ENCODE assay signal across 29 cellular contexts in the genomic region with DNA sequence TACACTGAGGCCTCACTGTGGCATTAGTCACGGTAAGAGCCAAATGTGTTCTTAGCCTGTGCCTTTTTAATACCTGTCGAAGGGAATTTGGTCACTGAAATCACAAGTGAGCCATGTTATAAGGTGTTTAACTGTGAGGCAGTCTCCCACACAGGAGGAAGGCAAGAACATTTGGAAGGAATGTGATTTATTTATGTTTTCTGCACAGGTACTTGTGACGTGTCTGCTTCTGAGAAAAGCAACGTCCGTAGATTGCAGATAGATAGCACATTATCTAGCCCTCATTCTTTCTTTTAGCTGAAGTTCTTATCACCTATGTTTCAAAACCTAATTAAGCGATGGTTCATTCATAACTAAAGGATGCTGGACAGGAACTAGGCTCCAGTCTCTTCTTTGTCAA. TPM values are rescaled to one million over a fixed set of nuclear protein-coding genes. Genes with fewer than 3 reads are reported as not detected.
DNase-seq lines count a peak whose midpoint lies in the region; ATAC-seq, FAIRE-seq and TF ChIP-seq lines count a peak whose summit lies in the region.
"Had no signal": no experiment of that assay in that cellular context is flagged by ENCODE, and none has a peak within 500 bp of the region (broad histone marks: within the 10 kb centered on the region; RNA-seq: fewer than 3 reads in every experiment).

No MANE protein-coding gene starts in this region.

- no peaks in the 10 kb centered on the region for H3K27me3 Mint-ChIP-seq in GM23338 (ENCODE audit: insufficient read depth, low read depth, poor library complexity)
- no peaks in the 10 kb centered on the region for H3K27me3 Mint-ChIP-seq in activated T-helper 17 cell treated with anti-CD3 and anti-CD28 coated beads, Interleukin-2, amount 50 U/mL, for 72 hours

- H4K20me1 ChIP-seq in GM23338 (replicated peaks; ENCODE audit: insufficient read depth) (no peaks in the 10 kb centered on the region), H1 (replicated peaks in 1 of 2; ENCODE audit: control insufficient read depth in 1 of 2, insufficient read depth in 2 of 2, low read length in 2 of 2) (no peaks in the 10 kb centered on the region)
- H4K20me1 ChIP-seq: BLaER1 had no signal

- H3K27ac Mint-ChIP-seq in GM23338 = 0 out of 2 replicates have a peak overlapping the region, but pooled peaks have one; percentile 17
- no peak overlapping the region for H3K27ac Mint-ChIP-seq in activated T-helper 17 cell treated with anti-CD3 and anti-CD28 coated beads, Interleukin-2, amount 50 U/mL, for 72 hours
- H3K27ac Mint-ChIP-seq: CD4-positive, alpha-beta memory T cell; CD4-positive, CD25-positive, alpha-beta regulatory T cell; CD8-positive, alpha-beta memory T cell had no signal

- peak overlapping the region; percentile 11; the same call in 1 of the 2 replicates for H2BK12ac ChIP-seq in H1 (ENCODE audit: low read depth, low read length)

- no peaks in the 10 kb centered on the region for H3F3A ChIP-seq in GM23338 (replicated peaks; ENCODE audit: low read depth)

- H2BK20ac ChIP-seq in H1 (ENCODE audit: low read length) = no peak overlapping the region; the same call in 1 of the 2 replicates

- H3K4me2 ChIP-seq in GM23338 (peak overlapping the region; percentile 12; the same call in 1 of the 2 replicates), H1 (ENCODE audit: insufficient read depth in 1 of 2, low read depth in 2 of 2, low read length in 2 of 2) (no peak overlapping the region), parathyroid adenoma (ENCODE audit: low read length) (peak overlapping the region; percentile 6)
- H3K4me2 ChIP-seq: A549, BLaER1 had no signal

- no peak for FAIRE-seq in H1 (lab: Jason Lieb, UNC)
- FAIRE-seq: A549, GM12878, GM12892, GM18507 had no signal

- H4K91ac ChIP-seq in H1 (replicated peaks; ENCODE audit: insufficient read length, low read length) = no peak overlapping the region

- no peak overlapping the region for H2BK120ac ChIP-seq in H1 (replicated peaks; ENCODE audit: low read depth, low read length)

- H3K4me1 Mint-ChIP-seq in GM23338 = peaks cover 45% of the 10 kb centered on the region
- no peaks in the 10 kb centered on the region for H3K4me1 Mint-ChIP-seq in activated T-helper 17 cell treated with anti-CD3 and anti-CD28 coated beads, Interleukin-2, amount 50 U/mL, for 72 hours
- H3K4me1 Mint-ChIP-seq: CD4-positive, alpha-beta memory T cell; CD4-positive, CD25-positive, alpha-beta regulatory T cell; CD8-positive, alpha-beta memory T cell had no signal

- no peak overlapping the region for H3K23ac ChIP-seq in H1 (ENCODE audit: insufficient read length)

- H3K36me3 ChIP-seq in GM23338 (ENCODE audit: insufficient read depth) (no peaks in the 10 kb centered on the region), SK-N-MC (ENCODE audit: insufficient read depth, low read length) (no peaks in the 10 kb centered on the region), H1 (ENCODE audit: control insufficient read depth in 2 of 4, insufficient read depth in 4 of 4, low read length in 3 of 4) (no peaks in the 10 kb centered on the region), parathyroid adenoma (ENCODE audit: control insufficient read depth, insufficient read depth, low read length) (no peaks in the 10 kb centered on the region)
- H3K36me3 ChIP-seq: BE2C, BLaER1 had no signal

- H3K4me3 Mint-ChIP-seq in GM23338 = no peak overlapping the region
- H3K4me3 Mint-ChIP-seq in activated T-helper 17 cell treated with anti-CD3 and anti-CD28 coated beads, Interleukin-2, amount 50 U/mL, for 72 hours = no peak overlapping the region
- H3K4me3 Mint-ChIP-seq: CD14-positive monocyte; CD4-positive, alpha-beta memory T cell; CD4-positive, CD25-positive, alpha-beta regulatory T cell; CD8-positive, alpha-beta memory T cell had no signal

- peak overlapping the region; percentile 40; the same call in 1 of the 2 replicates for H3K27ac ChIP-seq in GM23338 (ENCODE audit: low read depth)
- H3K27ac ChIP-seq in SK-N-MC = peak overlapping the region; percentile 95; the same call in 1 of the 2 replicates
- H3K27ac ChIP-seq in H1 (ENCODE audit: low read depth, low read length) = no peak overlapping the region
- no peak overlapping the region for H3K27ac ChIP-seq in parathyroid adenoma
- H3K27ac ChIP-seq: 22Rv1, A549, BLaER1 had no signal

- ATAC-seq in GM23338 = no peak
- no peak for ATAC-seq in activated T-helper 17 cell treated with anti-CD3 and anti-CD28 coated beads, Interleukin-2, amount 50 U/mL, for 72 hours (replicated peaks)
- ATAC-seq in GM19467 (IDR thresholded peaks at IDR 0.05; ENCODE audit: unreplicated experiment) = no peak
- ATAC-seq: A549, GM12878 had no signal

- H3K79me2 ChIP-seq in GM23338 (replicated peaks; ENCODE audit: insufficient read depth) (no peaks in the 10 kb centered on the region), H1 (ENCODE audit: control insufficient read depth in 1 of 2, insufficient read depth in 2 of 2, low read length in 2 of 2) (no peaks in the 10 kb centered on the region), parathyroid adenoma (no peaks in the 10 kb centered on the region)

- no peak overlapping the region for H4K8ac ChIP-seq in H1 (ENCODE audit: extremely low read depth, insufficient read depth, low read length)

- H2AFZ ChIP-seq in GM23338 = no peak overlapping the region
- 0 out of 2 replicates have a peak overlapping the region, but pooled peaks have one; percentile 11 for H2AFZ ChIP-seq in H1 (ENCODE audit: low read length)
- H2AFZ ChIP-seq in parathyroid adenoma = no peak overlapping the region

- no peak overlapping the region for H3K4me3 ChIP-seq in GM23338
- H3K4me3 ChIP-seq in SK-N-MC = no peak overlapping the region
- no peak overlapping the region for H3K4me3 ChIP-seq in H1 (ENCODE audit: extremely low read depth in 1 of 4, insufficient read depth in 2 of 4, low read depth in 3 of 4, low read length in 4 of 4)
- peak overlapping the region; percentile 5 for H3K4me3 ChIP-seq in parathyroid adenoma (ENCODE audit: low read depth, low read length)
- H3K4me3 ChIP-seq: A549, BLaER1, GM12878 had no signal

- no peaks in the 10 kb centered on the region for H3K27me3 ChIP-seq in GM23338 (ENCODE audit: insufficient read depth)
- no peaks in the 10 kb centered on the region for H3K27me3 ChIP-seq in H1 (replicated peaks in 1 of 4; ENCODE audit: control insufficient read depth in 3 of 4, extremely low read depth in 1 of 4, insufficient read depth in 3 of 4, low read length in 3 of 4)
- H3K27me3 ChIP-seq in parathyroid adenoma (ENCODE audit: control insufficient read depth, insufficient read depth, low read length) = no peaks in the 10 kb centered on the region
- H3K27me3 ChIP-seq: BE2C, BLaER1 had no signal

- H3K4me1 ChIP-seq in GM23338 (ENCODE audit: insufficient read depth) = peaks cover 27% of the 10 kb centered on the region
- H3K4me1 ChIP-seq in H1 (replicated peaks in 1 of 4; ENCODE audit: control insufficient read depth in 3 of 4, insufficient read depth in 4 of 4, low read length in 3 of 4) = peaks cover 0 to 19% (median 14%) of the 10 kb centered on the region in 4 experiments; a peak in 4 of 7 replicates
- no peaks in the 10 kb centered on the region for H3K4me1 ChIP-seq in parathyroid adenoma
- H3K4me1 ChIP-seq: A549, BE2C, BLaER1 had no signal

- no peak overlapping the region for H3K56ac ChIP-seq in H1 (replicated peaks; ENCODE audit: insufficient read length, low read depth, low read length)

- no peak for TF ChIP-seq POLR2A in H1 (IDR thresholded peaks at IDR 0.05; ENCODE audit: control extremely low read depth in 1 of 2, low read depth in 2 of 2, low read length in 2 of 2)

- POLR2A ChIA-PET in H1 (lab: Charles Lee; ENCODE audit: partially characterized antibody) = interaction anchor here (1.2 to 1.8 kb wide), 2 partner anchors 10 to 13 kb away, joined by 3 to 4 read pairs; no protein-coding TSS in a partner anchor

- H3K18ac ChIP-seq in H1 (ENCODE audit: extremely low read depth, low read length) = no peak overlapping the region

- no peak for TF ChIP-seq CTCF in GM23338 (conservative IDR thresholded peaks at IDR 0.05; ENCODE audit: low read depth in 2 of 2)
- no peak for TF ChIP-seq CTCF in H1 (IDR thresholded peaks at IDR 0.05; ENCODE audit: control extremely low read depth in 1 of 3, insufficient read depth in 1 of 3, low read depth in 1 of 3, low read length in 3 of 3)
- no peak for TF ChIP-seq CTCF in parathyroid adenoma (IDR thresholded peaks at IDR 0.05)

- no peaks in the 10 kb centered on the region for H3K9me2 ChIP-seq in GM23338 (ENCODE audit: insufficient read depth)

- no peak for TF ChIP-seq EP300 in H1 (IDR thresholded peaks at IDR 0.05; ENCODE audit: borderline replicate concordance in 1 of 2, low read depth in 2 of 2, low read length in 2 of 2)

- H3K79me1 ChIP-seq in H1 (ENCODE audit: low read depth, low read length) = no peaks in the 10 kb centered on the region

- H3K36me3 Mint-ChIP-seq in GM23338 (ENCODE audit: low read depth) = no peaks in the 10 kb centered on the region
- H3K36me3 Mint-ChIP-seq in activated T-helper 17 cell treated with anti-CD3 and anti-CD28 coated beads, Interleukin-2, amount 50 U/mL, for 72 hours (ENCODE audit: low read depth) = no peaks in the 10 kb centered on the region
- H3K36me3 Mint-ChIP-seq: CD14-positive monocyte; CD4-positive, alpha-beta memory T cell; CD4-positive, CD25-positive, alpha-beta regulatory T cell had no signal

- no peak for TF ChIP-seq RAD21 in H1 (IDR thresholded peaks at IDR 0.05 in 1 of 2, conservative IDR thresholded peaks at IDR 0.05 in 1 of 2; ENCODE audit: low read depth in 2 of 2, low read length in 2 of 2)

- H3K14ac ChIP-seq in H1 (ENCODE audit: insufficient read length) = no peak overlapping the region

- no peak overlapping the region for H2BK5ac ChIP-seq in H1 (ENCODE audit: low read depth, low read length)

- no peak overlapping the region for H3K4ac ChIP-seq in H1 (replicated peaks; ENCODE audit: insufficient read length, low read depth, low read length)

- H3K9me3 ChIP-seq in SK-N-MC (ENCODE audit: low read depth, low read length) = no peaks in the 10 kb centered on the region
- no peaks in the 10 kb centered on the region for H3K9me3 ChIP-seq in H1 (ENCODE audit: insufficient read depth in 2 of 2, low read depth in 1 of 2, low read length in 1 of 2)
- no peaks in the 10 kb centered on the region for H3K9me3 ChIP-seq in parathyroid adenoma (ENCODE audit: control insufficient read depth, low read length)
- H3K9me3 ChIP-seq: A549, BE2C, BLaER1 had no signal

- H4K5ac ChIP-seq in H1 (ENCODE audit: insufficient read length, low read depth, low read length) = no peak overlapping the region

- H3K23me2 ChIP-seq in H1 (ENCODE audit: low read depth, low read length) = no peaks in the 10 kb centered on the region; the same call in 1 of the 2 replicates

- WGBS in H1 (ENCODE audit: extremely low coverage in 1 of 2, insufficient coverage in 1 of 2, insufficient read length in 1 of 2, insufficient replicate concordance in 2 of 2, low coverage in 1 of 2, low lambda C conversion rate in 2 of 2, missing lambda C conversion rate in 1 of 2), 2 experiments = 90% methylated on average over 6 of the region's 6 CpGs; no CpG with 5 or more reads in 1 of the 2 experiments

- H2AK5ac ChIP-seq in H1 (ENCODE audit: low read depth, low read length) = no peak overlapping the region

- no peak overlapping the region for H2BK15ac ChIP-seq in H1 (ENCODE audit: low read length)

- H3K9me3 Mint-ChIP-seq in GM23338 = no peaks in the 10 kb centered on the region
- no peaks in the 10 kb centered on the region for H3K9me3 Mint-ChIP-seq in activated T-helper 17 cell treated with anti-CD3 and anti-CD28 coated beads, Interleukin-2, amount 50 U/mL, for 72 hours
- H3K9me3 Mint-ChIP-seq: CD14-positive monocyte; CD4-positive, alpha-beta memory T cell; CD8-positive, alpha-beta memory T cell had no signal

- H3K9ac ChIP-seq in SK-N-MC (ENCODE audit: insufficient read length) = no peak overlapping the region
- no peak overlapping the region for H3K9ac ChIP-seq in H1 (replicated peaks in 1 of 4; ENCODE audit: extremely low read depth in 1 of 4, low read depth in 3 of 4, low read length in 3 of 4)
- H3K9ac ChIP-seq in parathyroid adenoma = no peak overlapping the region
- H3K9ac ChIP-seq: BLaER1 had no signal

- CTCF ChIA-PET in H1 (lab: Charles Lee; ENCODE audit: partially characterized antibody) = no interaction called here

- DNase-seq in GM23338 (ENCODE audit: low spot score) (no peak), SK-N-MC (ENCODE audit: low read depth, low spot score) (no peak), H1 (ENCODE audit: low read depth in 1 of 2, low spot score in 2 of 2) (no peak), ureter (ENCODE audit: low spot score) (no peak), Ammon's horn (ENCODE audit: low spot score) (no peak)
- DNase-seq: AML-193; BE2C; C1 segment of cervical spinal cord; CD4-positive, alpha-beta memory T cell; CD4-positive, CD25-positive, alpha-beta regulatory T cell; CD8-positive, alpha-beta memory T cell; COR-L47; DMS 273 treated with DMSO at 0.1 percent for 48 hours; DMS153; DMS53; DMS79; DND-41; EL; GDM1 had no signal

RNA-seq across cellular contexts. Expression of gene SMARCA2, which starts 19.0 kb away (rescaled TPM):
- 21.9 and 22.9 TPM in 2 replicates for total RNA-seq in GM23338 (2014; rRNA removed; shearing (Covaris generic))
- polyA plus RNA-seq in GM23338 (2016; fragmentation: Nextera tagmentation; extraction: Ambion mirVana) (18.4 and 21.7 TPM in 2 replicates), H1 (2011; rRNA removed) (6.3 and 12.5 TPM in 2 replicates)
- 21.7 and 22.3 TPM in 2 replicates for total RNA-seq in H1 (2021; fragmentation: NEBNext Ultra II Directional; extraction: Animal tissue kit (Norgen Biotek cat#: 25700))
- 11.2 TPM for polyA plus RNA-seq in H1 (2011; cell fraction: cytosol; rRNA removed)
- 19.0 TPM for polyA plus RNA-seq in H1 (2011; cell fraction: nucleus; rRNA removed)
- polyA plus RNA-seq in H1 (2012, experiment 1 of 2) = 6.6 to 11.1 TPM (median 7.8 TPM) in 4 replicates
- 0.94 TPM for polyA plus RNA-seq in H1 (2012, experiment 2 of 2)
- polyA plus RNA-seq in H1 (2013, experiment 1 of 2) = 6.7 TPM
- 6.6 TPM for polyA plus RNA-seq in H1 (2013, experiment 2 of 2)
- polyA minus RNA-seq in H1 (2011; rRNA and poly(A)+ RNA removed) = 18.7 and 32.7 TPM in 2 replicates
- polyA minus RNA-seq in H1 (2011; cell fraction: cytosol; rRNA and poly(A)+ RNA removed) = 20.0 TPM
- 37.5 TPM for polyA minus RNA-seq in H1 (2011; cell fraction: nucleus; rRNA and poly(A)+ RNA removed)
- 100 to 1,000 TPM; 118 to 119 TPM for total RNA-seq in activated T-helper 17 cell treated with anti-CD3 and anti-CD28 coated beads, Interleukin-2, amount 50 U/mL, for 72 hours
- total RNA-seq in ureter = 283 TPM

Comparison
In these comparisons a context has a peak if more than half of its experiments do, and no peak if none do; other contexts are left out.
1. H3K27ac ChIP-seq: peak in GM23338 (single experiment) and SK-N-MC (single experiment); none in H1 (single experiment) and parathyroid adenoma (single experiment).
2. H3K4me2 ChIP-seq: peak in GM23338 (single experiment) and parathyroid adenoma (single experiment); none in H1 (0 of 2).